Comparison of ENCODE assay signal across 12 cellular contexts in genomic region chr17:9241774-9242496, GRCh38.
DNase-seq lines count a peak whose midpoint lies in the region; ATAC-seq and TF ChIP-seq lines count a peak whose summit lies in the region.
"Had no signal": no experiment of that assay in that cellular context is flagged by ENCODE, and none has a peak within 500 bp of the region (broad histone marks: within the 10 kb centered on the region; RNA-seq: fewer than 3 reads in every experiment).

No MANE protein-coding gene starts in this region.

- no peak overlapping the region for H3K9ac ChIP-seq in BLaER1 treated with 17β-estradiol and CSF1 and Interleukin-3, amounts not matched to agents 10 nM and 100 nM

- H3K36me3 ChIP-seq in BLaER1 treated with 17β-estradiol and CSF1 and Interleukin-3, amounts not matched to agents 10 nM and 100 nM = peaks cover 0 to under 1% (median 0%) of the 10 kb centered on the region in 11 experiments; a peak in 1 of 22 replicates
- H3K36me3 ChIP-seq in heart left ventricle (no peaks in the 10 kb centered on the region), psoas muscle (ENCODE audit: insufficient read depth in 1 of 2, low read depth in 1 of 2) (no peaks in the 10 kb centered on the region), GM23338 (ENCODE audit: insufficient read depth) (no peaks in the 10 kb centered on the region)

- H3K9me2 ChIP-seq in GM23338 (ENCODE audit: insufficient read depth) = no peaks in the 10 kb centered on the region

- TF ChIP-seq CTCF in heart left ventricle (IDR thresholded peaks at IDR 0.05) (no peak), psoas muscle (IDR thresholded peaks at IDR 0.05) (no peak), GM23338 (conservative IDR thresholded peaks at IDR 0.05; ENCODE audit: low read depth in 2 of 2) (no peak)

- no peak overlapping the region for H2AFZ ChIP-seq in GM23338

- no peak overlapping the region for H3K4me3 ChIP-seq in BLaER1 treated with 17β-estradiol and CSF1 and Interleukin-3, amounts not matched to agents 10 nM and 100 nM
- H3K4me3 ChIP-seq in heart left ventricle = peak overlapping the region in 1 of 12 donors; percentile 7
- H3K4me3 ChIP-seq in psoas muscle = no peak overlapping the region
- H3K4me3 ChIP-seq in GM23338 = no peak overlapping the region

- DNase-seq in T-helper 17 cell (no peak), heart left ventricle (peak in 2 of 5 donors; percentile 54 to 55), psoas muscle (no peak), NCI-H526 treated with DMSO at 0.1 percent for 48 hours (lab: John Stamatoyannopoulos, UW) (no peak), ureter (ENCODE audit: low spot score) (no peak), GM23338 (ENCODE audit: low spot score) (no peak)
- DNase-seq: activated effector memory CD4-positive, alpha-beta T cell treated with anti-CD3 and anti-CD28 coated beads, Interleukin-2, amount 50 U/mL, for 16 hours; AML-193; kidney glomerular epithelial cell had no signal

- H3K79me2 ChIP-seq in GM23338 (replicated peaks; ENCODE audit: insufficient read depth) = no peaks in the 10 kb centered on the region

- H3K4me1 Mint-ChIP-seq in T-helper 17 cell (peaks cover 15% of the 10 kb centered on the region), GM23338 (peaks cover 47% of the 10 kb centered on the region)

- H3K4me3 Mint-ChIP-seq in T-helper 17 cell (no peak overlapping the region), GM23338 (no peak overlapping the region; the same call in 2 of the 3 replicates)

- H3K4me2 ChIP-seq in BLaER1 treated with 17β-estradiol and CSF1 and Interleukin-3, amounts not matched to agents 10 nM and 100 nM = peak overlapping the region in 6 of 11 experiments; percentile 83 to 95 (median 92); a peak in 5 of 22 replicates
- H3K4me2 ChIP-seq in GM23338 = no peak overlapping the region

- 57 to 75% (median 65%) methylated on average over 7 to 16 of the region's 16 CpGs for WGBS in heart left ventricle, 4 donors
- 53 to 66% (median 56%) methylated on average over 15 to 16 of the region's 16 CpGs for WGBS in psoas muscle, 3 donors

- H3K27ac ChIP-seq in BLaER1 treated with 17β-estradiol and CSF1 and Interleukin-3, amounts not matched to agents 10 nM and 100 nM = no peak overlapping the region
- H3K27ac ChIP-seq in heart left ventricle = peak overlapping the region; percentile 91 to 100 (median 96)
- peak overlapping the region; percentile 90 for H3K27ac ChIP-seq in psoas muscle
- H3K27ac ChIP-seq in GM23338 (ENCODE audit: low read depth) = no peak overlapping the region

- intact Hi-C loops in heart left ventricle (cut with DNase I) (loop anchor here in 1 of 10 donors (2.0 to 5.0 kb wide), 2 partner anchors 50 to 221 kb away; partner anchors contain the start of gene NTN1), psoas muscle (cut with DNase I) (no loop called here)

- peaks cover 35 to 44% (median 41%) of the 10 kb centered on the region in 11 experiments for H3K27me3 ChIP-seq in BLaER1 treated with 17β-estradiol and CSF1 and Interleukin-3, amounts not matched to agents 10 nM and 100 nM
- no peaks in the 10 kb centered on the region for H3K27me3 ChIP-seq in heart left ventricle
- no peaks in the 10 kb centered on the region for H3K27me3 ChIP-seq in psoas muscle (ENCODE audit: insufficient read depth in 3 of 3, low read length in 2 of 3)
- peaks cover 12% of the 10 kb centered on the region; the same call in 1 of the 2 replicates for H3K27me3 ChIP-seq in GM23338 (ENCODE audit: insufficient read depth)

- H3K4me1 ChIP-seq in BLaER1 treated with 17β-estradiol and CSF1 and Interleukin-3, amounts not matched to agents 10 nM and 100 nM = peaks cover 19 to 53% (median 40%) of the 10 kb centered on the region in 10 experiments
- H3K4me1 ChIP-seq in heart left ventricle (peaks cover 10 to 47% (median 33%) of the 10 kb centered on the region in 12 donors), psoas muscle (peaks cover 17% of the 10 kb centered on the region), GM23338 (ENCODE audit: insufficient read depth) (peaks cover 22% of the 10 kb centered on the region)

- no peak for ATAC-seq in T-helper 17 cell
- peak in 3 of 4 donors; percentile 2 to 8 (median 5) for ATAC-seq in heart left ventricle
- ATAC-seq in psoas muscle = no peak
- no peak for ATAC-seq in GM18907 (IDR thresholded peaks at IDR 0.05; ENCODE audit: unreplicated experiment)
- no peak for ATAC-seq in GM23338
- ATAC-seq: HCT116 had no signal

- peaks cover 0 to 82% (median 42%) of the 10 kb centered on the region in 11 experiments; a peak in 19 of 22 replicates for H4K20me1 ChIP-seq in BLaER1 treated with 17β-estradiol and CSF1 and Interleukin-3, amounts not matched to agents 10 nM and 100 nM
- H4K20me1 ChIP-seq in GM23338 (replicated peaks; ENCODE audit: insufficient read depth) = no peaks in the 10 kb centered on the region

- H3K9me3 ChIP-seq in BLaER1 treated with 17β-estradiol and CSF1 and Interleukin-3, amounts not matched to agents 10 nM and 100 nM (replicated peaks in 1 of 11) = no peaks in the 10 kb centered on the region
- H3K9me3 ChIP-seq in T-helper 17 cell (ENCODE audit: control insufficient read depth, low read length, poor library complexity, severe bottlenecking) (no peaks in the 10 kb centered on the region), heart left ventricle (peaks cover 0 to 3% (median 0%) of the 10 kb centered on the region in 12 donors), psoas muscle (no peaks in the 10 kb centered on the region)

- no peaks in the 10 kb centered on the region for H3K27me3 Mint-ChIP-seq in T-helper 17 cell
- H3K27me3 Mint-ChIP-seq in GM23338 (ENCODE audit: insufficient read depth, low read depth, poor library complexity) = peaks cover 16% of the 10 kb centered on the region

- no peaks in the 10 kb centered on the region; the same call in 2 of the 3 replicates for H3K9me3 Mint-ChIP-seq in GM23338

- H3K27ac Mint-ChIP-seq in T-helper 17 cell (peak overlapping the region; percentile 75), GM23338 (no peak overlapping the region)

- H3F3A ChIP-seq in GM23338 (replicated peaks; ENCODE audit: low read depth) = no peaks in the 10 kb centered on the region

- TF ChIP-seq POLR2A in heart left ventricle (IDR thresholded peaks at IDR 0.05) = no peak

- H3K36me3 Mint-ChIP-seq in T-helper 17 cell (ENCODE audit: low read depth) (no peaks in the 10 kb centered on the region), GM23338 (ENCODE audit: low read depth) (no peaks in the 10 kb centered on the region; the same call in 2 of the 3 replicates)

TF ChIP-seq in GM23338, 12 proteins besides CTCF, POLR2A, EP300 and RAD21:
- TF ChIP-seq ZNF462 (CRISPR knock-in tag; IDR thresholded peaks at IDR 0.05) (no peak), CREB1 (CRISPR knock-in tag; IDR thresholded peaks at IDR 0.05; ENCODE audit: low read depth) (no peak)

Comparison
In these comparisons a context has a peak if more than half of its experiments do, and no peak if none do; other contexts are left out.
1. H3K27ac ChIP-seq: peak in heart left ventricle (12 of 12) and psoas muscle (single experiment); none in BLaER1 treated with 17β-estradiol and CSF1 and Interleukin-3, amounts not matched to agents 10 nM and 100 nM (0 of 11) and GM23338 (single experiment).
2. ATAC-seq: peak in heart left ventricle (3 of 4); none in T-helper 17 cell (single experiment), psoas muscle (0 of 4), GM18907 (single experiment) and GM23338 (single experiment).